In the genomic region with DNA sequence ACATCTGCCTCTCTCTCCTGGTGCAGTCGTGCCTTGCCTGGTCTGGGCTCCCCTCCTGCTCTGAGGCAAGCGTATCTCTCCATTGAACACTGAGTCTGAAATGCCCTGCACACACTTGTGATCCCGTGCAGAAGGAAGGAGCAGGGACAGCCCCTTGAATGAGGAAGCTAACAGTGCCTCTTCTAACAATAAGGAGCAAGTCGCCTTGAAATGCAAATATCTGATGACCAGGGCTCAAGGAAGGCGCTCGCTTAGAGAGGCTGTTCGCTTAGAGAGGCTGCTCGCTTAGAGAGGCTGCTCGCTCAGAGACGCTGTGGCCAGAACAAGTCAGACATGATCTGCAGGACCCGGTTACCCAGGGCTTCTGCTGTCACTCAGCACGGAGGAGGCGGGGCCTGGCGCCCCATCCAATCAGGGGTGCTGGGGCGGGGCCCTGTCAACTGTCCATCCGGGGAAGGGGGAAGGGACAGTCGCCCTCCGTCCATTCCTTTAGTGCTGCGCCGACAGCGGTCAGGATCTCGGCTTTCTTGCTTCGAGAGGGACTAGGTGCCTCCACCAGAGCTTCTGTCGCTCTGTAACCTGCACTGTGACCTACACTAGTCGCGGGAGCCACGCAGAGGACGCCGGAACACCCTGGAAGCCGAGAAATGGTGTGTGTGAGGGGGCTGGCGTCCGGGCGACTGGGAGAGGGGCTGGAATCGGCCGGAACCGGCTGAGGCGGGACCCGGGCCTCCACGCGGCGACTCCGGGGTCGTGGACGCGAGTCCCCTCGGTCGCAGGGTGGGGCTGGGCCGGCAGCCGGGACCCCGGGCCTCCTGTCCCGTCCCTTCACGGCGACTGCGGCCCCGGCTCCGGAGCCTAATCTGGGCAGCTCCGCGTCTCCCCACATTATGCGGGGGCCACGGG, we compare ENCODE assay signal across 8 cellular contexts. TPM values are rescaled to one million over a fixed set of nuclear protein-coding genes. Genes with fewer than 3 reads are reported as not detected.
A peak's percentile ranks its signal among the peaks of the same experiment; 100 is the strongest.
DNase-seq lines count a peak whose midpoint lies in the region; ATAC-seq and TF ChIP-seq lines count a peak whose summit lies in the region.

TSS of gene ZNF440 (plus strand) at position 473 of the 906 bp plus-strand sequence. CDS start at position 648, 175 bp downstream.

- no peaks in the 10 kb centered on the region for H3K36me3 Mint-ChIP-seq in natural killer cell

- 0 out of 2 replicates have a peak within 1 kb of the TSS, but pooled peaks have one; percentile 76 for H2BK120ac ChIP-seq in IMR-90 (ENCODE audit: low read depth, low read length)

- TF ChIP-seq CTCF in IMR-90 (conservative IDR thresholded peaks at IDR 0.05; ENCODE audit: low read depth, low read length) (no peak), Peyer's patch (IDR thresholded peaks at IDR 0.05) (no peak), natural killer cell (IDR thresholded peaks at IDR 0.05) (no peak)

- H3K4me3 Mint-ChIP-seq in natural killer cell: peak within 1 kb of the TSS; percentile 95

- H3K9ac ChIP-seq in IMR-90 (ENCODE audit: low read depth, low read length): peak within 1 kb of the TSS; percentile 90

- peaks cover 3 to 16% of the 10 kb centered on the region in 2 experiments; a peak in 3 of 4 replicates for H3K79me1 ChIP-seq in IMR-90 (ENCODE audit: low read depth in 1 of 2, low read length in 2 of 2)

- peak within 1 kb of the TSS; percentile 79; the same call in 1 of the 2 replicates for H4K91ac ChIP-seq in IMR-90 (ENCODE audit: insufficient read depth, low read depth, low read length)

- peak within 1 kb of the TSS; percentile 77 to 91 for H3K27ac Mint-ChIP-seq in natural killer cell

- BruUV-seq in IMR-90 (replicated peaks; lab: Mats Ljungman, UMichigan): no TSS peak

- dilution Hi-C loops in IMR-90 (cut with HindIII; ENCODE audit: low sequenced_read_pairs, unreplicated experiment): no loop called here

- in situ Hi-C loops in IMR-90 (cut with MboI; ENCODE audit: low sequenced_read_pairs): no loop called here

- H2BK15ac ChIP-seq in IMR-90 (ENCODE audit: low read depth, low read length): no peak within 1 kb of the TSS; the same call in 2 of the 3 replicates

- intact Hi-C loops in IMR-90 (cut with micrococcal nuclease): loop anchor here (1.0 to 5.0 kb wide), 2 partner anchors 48 to 142 kb away; partner anchors contain the start of gene ZNF441
- intact Hi-C loops in natural killer cell (cut with micrococcal nuclease): loop anchor here (1.0 to 5.0 kb wide), 2 partner anchors 16 to 33 kb away; partner anchors contain the start of genes ZNF439 and ZNF491

- H3K27me3 ChIP-seq in IMR-90 (ENCODE audit: control insufficient read depth, insufficient read depth, low read length): no peaks in the 10 kb centered on the region
- no peaks in the 10 kb centered on the region for H3K27me3 ChIP-seq in Peyer's patch

- peak; percentile 96 for ATAC-seq in GM21526 (IDR thresholded peaks at IDR 0.05; ENCODE audit: low FRiP score, unreplicated experiment)
- peak; percentile 100 for ATAC-seq in IMR-90 (ENCODE audit: low read depth)
- ATAC-seq in natural killer cell: peak; percentile 99 to 100 (median 99)

- H3K27ac ChIP-seq in IMR-90 (ENCODE audit: insufficient read depth, low read length) (peak within 1 kb of the TSS; percentile 89), Peyer's patch (peak within 1 kb of the TSS; percentile 73 to 98 (median 92))

- H3K18ac ChIP-seq in IMR-90 (ENCODE audit: low read depth, low read length): peak within 1 kb of the TSS; percentile 49; the same call in 1 of the 2 replicates

- H3K4me1 ChIP-seq in IMR-90 (ENCODE audit: control insufficient read depth, insufficient read depth, low read length): no peaks in the 10 kb centered on the region
- H3K4me1 ChIP-seq in Peyer's patch: peaks cover 0 to 7% (median 5%) of the 10 kb centered on the region in 4 donors

- peak within 1 kb of the TSS; percentile 91 for H3K4ac ChIP-seq in IMR-90 (ENCODE audit: low read depth, low read length)

- no peaks in the 10 kb centered on the region for H3K9me3 Mint-ChIP-seq in natural killer cell

- H3K4me2 ChIP-seq in IMR-90 (ENCODE audit: low read depth, low read length): peak within 1 kb of the TSS; percentile 94

- H2BK5ac ChIP-seq in IMR-90 (ENCODE audit: low read depth, low read length, poor library complexity, severe bottlenecking): peak within 1 kb of the TSS; percentile 83

- H3K56ac ChIP-seq in IMR-90 (ENCODE audit: extremely low read depth, insufficient read depth, low read length): peak within 1 kb of the TSS; percentile 37; the same call in 1 of the 2 replicates

- peak within 1 kb of the TSS in 1 of 2 experiments; percentile 92; a peak in 2 of 4 replicates for H4K8ac ChIP-seq in IMR-90 (ENCODE audit: low read depth in 2 of 2, low read length in 2 of 2)

- 1% methylated on average over 24 of the region's 60 CpGs; no CpG with 5 or more reads in 1 of the 2 experiments for WGBS in IMR-90 (ENCODE audit: extremely low coverage in 2 of 2, insufficient read length in 1 of 2), 2 experiments

- no peak within 1 kb of the TSS for H2AK5ac ChIP-seq in IMR-90 (ENCODE audit: low read depth, low read length)

- H3K23ac ChIP-seq in IMR-90 (ENCODE audit: low read depth, low read length): peak within 1 kb of the TSS; percentile 98

- CTCF ChIA-PET in IMR-90 (lab: Yijun Ruan, JAX): no interaction called here

- H2AK9ac ChIP-seq in IMR-90 (replicated peaks; ENCODE audit: low read depth, low read length, poor library complexity): peak within 1 kb of the TSS; percentile 60

- H3K4me1 Mint-ChIP-seq in natural killer cell: peaks cover 25 to 32% of the 10 kb centered on the region in 2 donors

- H3K4me3 ChIP-seq in IMR-90 (ENCODE audit: insufficient read depth, low read depth, low read length): peak within 1 kb of the TSS; percentile 86
- H3K4me3 ChIP-seq in Peyer's patch: peak within 1 kb of the TSS; percentile 62 to 96 (median 87)

- H2AFZ ChIP-seq in IMR-90 (replicated peaks; ENCODE audit: low read length, poor library complexity): peak within 1 kb of the TSS; percentile 99

- no peaks in the 10 kb centered on the region for H3K9me1 ChIP-seq in IMR-90 (ENCODE audit: insufficient read depth, low read length)

- H3K36me3 ChIP-seq in IMR-90 (ENCODE audit: control insufficient read depth, insufficient read depth, low read length) (peaks cover 1% of the 10 kb centered on the region), Peyer's patch (peaks cover 0 to 25% (median 0%) of the 10 kb centered on the region in 3 donors)

- POLR2A ChIA-PET in IMR-90 (lab: Charles Lee; ENCODE audit: unreplicated experiment): no interaction called here

- 0 out of 2 replicates have a peak, but pooled peaks have one; percentile 5 for TF ChIP-seq RAD21 in IMR-90 (IDR thresholded peaks at IDR 0.05; ENCODE audit: low read length)

- TF ChIP-seq POLR2A in IMR-90 (IDR thresholded peaks at IDR 0.05; ENCODE audit: low read depth, low read length) (peak; percentile 67; the same call in 1 of the 2 replicates), Peyer's patch (IDR thresholded peaks at IDR 0.05) (peak; percentile 86 to 94)

- DNase-seq in DMS114 treated with DMSO at 0.1 percent for 48 hours (lab: John Stamatoyannopoulos, UW; ENCODE audit: unreplicated experiment) (peak; percentile 81), IMR-90 (peak; percentile 92), Peyer's patch (peak; percentile 96 to 98 (median 98)), fibroblast of peridontal ligament (ENCODE audit: extremely low read depth) (peak; percentile 90), natural killer cell (peak; percentile 92)
- peak; percentile 68 to 70 for DNase-seq in activated T-helper 1 cell treated with anti-CD3 and anti-CD28 coated beads, Interleukin-2, amount 50 U/mL, for 16 hours (ENCODE audit: low read depth in 1 of 2, low spot score in 1 of 2)
- DNase-seq in stimulated activated naive CD4-positive, alpha-beta T cell (lab: John Stamatoyannopoulos, UW): peak; percentile 54 to 85 (median 74)

- no peak within 1 kb of the TSS for H2BK20ac ChIP-seq in IMR-90 (ENCODE audit: low read depth, low read length)

- H3K9me3 ChIP-seq in IMR-90 (ENCODE audit: control insufficient read depth, insufficient read depth, low read length) (peaks cover 5% of the 10 kb centered on the region; the same call in 1 of the 2 replicates), Peyer's patch (no peaks in the 10 kb centered on the region)

- peak within 1 kb of the TSS; percentile 100 for H3K14ac ChIP-seq in IMR-90 (replicated peaks; ENCODE audit: low read depth, low read length)

- H4K20me1 ChIP-seq in IMR-90 (ENCODE audit: insufficient read depth, low read length): no peaks in the 10 kb centered on the region

- no peaks in the 10 kb centered on the region for H3K27me3 Mint-ChIP-seq in natural killer cell (ENCODE audit: low read depth in 2 of 2)

- peak within 1 kb of the TSS; percentile 53; the same call in 1 of the 2 replicates for H4K5ac ChIP-seq in IMR-90 (ENCODE audit: low read depth, low read length)

TF ChIP-seq in IMR-90, 13 proteins besides CTCF, POLR2A, EP300 and RAD21:
- TF ChIP-seq MAZ (IDR thresholded peaks at IDR 0.05; ENCODE audit: borderline replicate concordance, low read depth, low read length) (peak; percentile 24; the same call in 1 of the 2 replicates), RFX5 (IDR thresholded peaks at IDR 0.05; ENCODE audit: low read depth, low read length) (no peak)

RNA-seq across cellular contexts. Expression of gene ZNF440, which starts in this region (rescaled TPM):
- 8.4 and 9.4 TPM in 2 replicates for total RNA-seq in IMR-90 (2012; rRNA removed)
- 1.7 and 2.8 TPM in 2 replicates for polyA plus RNA-seq in IMR-90 (2012; rRNA removed)
- 0.33 and 0.77 TPM in 2 replicates for polyA plus RNA-seq in IMR-90 (2012; cell fraction: cytosol; rRNA removed)
- polyA plus RNA-seq in IMR-90 (2012; cell fraction: nucleus; rRNA removed; ENCODE audit: low replicate concordance): 1.6 and 10.7 TPM in 2 replicates
- 10 to 100 TPM; 28.0 to 87.2 (median 40.7) TPM for total RNA-seq in Peyer's patch
- 10 to 100 TPM; 21.8 to 37.4 (median 26.6) TPM for total RNA-seq in natural killer cell

Comparison
In these comparisons a context has a peak if more than half of its experiments do, and no peak if none do; other contexts are left out.
1. Peak in every context shown above with its lines: DNase-seq, ATAC-seq, H3K4me3 ChIP-seq and H3K27ac ChIP-seq.